In genomic region chr18:68984342-68984741, GRCh38 we compare ENCODE assay signal across 22 cellular contexts.
"Had no signal": no experiment of that assay in that cellular context is flagged by ENCODE, and none has a peak within 500 bp of the region (broad histone marks: within the 10 kb centered on the region; RNA-seq: fewer than 3 reads in every experiment).

No MANE protein-coding gene starts in this region.

- H3K4me1 ChIP-seq: adrenal gland, ascending aorta, left lung, prostate gland, tibial nerve had no signal

- H3K27me3 ChIP-seq: adrenal gland, ascending aorta, brain microvascular endothelial cell, left lung, neutrophil, ovary, tibial nerve had no signal

- ATAC-seq: activated CD8-positive, alpha-beta T cell treated with anti-CD3 and anti-CD28 coated beads, Interleukin-2, amount 10 ng/mL, durations not matched to agents 7 days and 5 days; activated naive CD4-positive, alpha-beta T cell treated with anti-CD3 and anti-CD28 coated beads, Interleukin-2, amount 50 U/mL, for 72 hours; left lung; natural killer cell; right cardiac atrium; stimulated activated effector memory CD8-positive, alpha-beta T cell treated with anti-CD3 and anti-CD28 coated beads, Interleukin-12 subunit alpha, Interleukin-12 subunit beta, amount 100 ng/mL, for 72 hours; stimulated activated naive CD8-positive, alpha-beta T cell treated with anti-CD3 and anti-CD28 coated beads, Interleukin-15, amount 100 ng/mL, for 72 hours had no signal

- DNase-seq: activated CD4-positive, alpha-beta T cell treated with anti-CD3 and anti-CD28 coated beads for 1 hour; activated CD4-positive, alpha-beta T cell treated with anti-CD3 and anti-CD28 coated beads, Interleukin-2, amount 50 U/mL, for 1 hour; activated CD8-positive, alpha-beta T cell treated with anti-CD3 and anti-CD28 coated beads, Interleukin-2, amount 10 ng/mL, durations not matched to agents 7 days and 5 days; activated gamma-delta T cell; adrenal gland; brain microvascular endothelial cell; central memory CD4-positive, alpha-beta T cell; effector memory CD4-positive, alpha-beta T cell; left lung; midbrain; natural killer cell; ovary; right cardiac atrium; small intestine; stimulated activated CD4-positive, alpha-beta T cell treated with anti-CD3 and anti-CD28 coated beads, Interleukin-2, amount 100 ng/mL, for 24 hours; stimulated activated naive CD8-positive, alpha-beta T cell treated with anti-CD3 and anti-CD28 coated beads, Interleukin-15, amount 100 ng/mL, for 72 hours had no signal

- H3K9me3 ChIP-seq: adrenal gland, left lung, neutrophil, ovary, prostate gland had no signal

- H3K36me3 ChIP-seq: adrenal gland, ascending aorta, brain microvascular endothelial cell, left lung, neutrophil, ovary, prostate gland, tibial nerve had no signal

- H3K4me3 ChIP-seq: adrenal gland, ascending aorta, left lung, ovary, prostate gland, tibial nerve had no signal

- H3K27ac ChIP-seq: adrenal gland, ascending aorta, brain microvascular endothelial cell, left lung, neutrophil, ovary, prostate gland, tibial nerve had no signal
